15 cellular contexts compared by ENCODE assay signal in genomic region chr17:30580916-30581315, GRCh38.
DNase-seq lines count a peak whose midpoint lies in the region; ATAC-seq and TF ChIP-seq lines count a peak whose summit lies in the region.
"Had no signal": no experiment of that assay in that cellular context is flagged by ENCODE, and none has a peak within 500 bp of the region (broad histone marks: within the 10 kb centered on the region; RNA-seq: fewer than 3 reads in every experiment).

No MANE protein-coding gene starts in this region.

- no peak overlapping the region for H3K4me3 ChIP-seq in choroid plexus epithelial cell (ENCODE audit: low read depth, low read length)
- H3K4me3 ChIP-seq: GM12878, GM23338 had no signal

- no peaks in the 10 kb centered on the region for H3K9me3 Mint-ChIP-seq in HFFc6
- H3K9me3 Mint-ChIP-seq: CD4-positive, alpha-beta T cell; GM23338 had no signal

- H3K27ac Mint-ChIP-seq in HFFc6, result peak overlapping the region; percentile 20; the same call in 1 of the 2 replicates
- H3K27ac Mint-ChIP-seq: B cell; CD4-positive, alpha-beta T cell; GM23338 had no signal

- peaks cover 7% of the 10 kb centered on the region; the same call in 1 of the 2 replicates for H3K36me3 Mint-ChIP-seq in HFFc6 (ENCODE audit: low read depth)

- peaks cover 12% of the 10 kb centered on the region for H3K27me3 Mint-ChIP-seq in HFFc6 (ENCODE audit: insufficient read depth)
- H3K27me3 Mint-ChIP-seq: CD4-positive, alpha-beta T cell had no signal

- DNase-seq in DMS 273 (lab: John Stamatoyannopoulos, UW; ENCODE audit: unreplicated experiment) (peak; percentile 20), DMS 273 treated with DMSO at 0.1 percent for 48 hours (lab: John Stamatoyannopoulos, UW) (no peak), HFFc6 (peak; percentile 43), choroid plexus epithelial cell (ENCODE audit: low read depth) (peak; percentile 27), iris pigment epithelial cell (ENCODE audit: low read depth) (peak; percentile 31), OCI-M1 (lab: John Stamatoyannopoulos, UW) (no peak)
- DNase-seq: C1 segment of cervical spinal cord; CD4-positive, alpha-beta T cell; H7 had no signal

- no peak for ATAC-seq in GM21526 (IDR thresholded peaks at IDR 0.05; ENCODE audit: low FRiP score, unreplicated experiment)
- ATAC-seq in activated CD4-positive, CD25-positive, alpha-beta regulatory T cell treated with anti-CD3 and anti-CD28 coated beads, Interleukin-2, amount 50 U/mL, for 24 hours, result no peak
- ATAC-seq: GM12878, GM23338, HepG2 had no signal

- peaks cover 33% of the 10 kb centered on the region for H3K4me1 Mint-ChIP-seq in HFFc6 (ENCODE audit: low read depth)
- H3K4me1 Mint-ChIP-seq: B cell had no signal

- no peak overlapping the region for H3K4me3 Mint-ChIP-seq in HFFc6
- H3K4me3 Mint-ChIP-seq: B cell; CD4-positive, alpha-beta T cell; GM23338 had no signal

- TF ChIP-seq CTCF in HFFc6 (IDR thresholded peaks at IDR 0.05) (no peak), choroid plexus epithelial cell (conservative IDR thresholded peaks at IDR 0.05; ENCODE audit: low read depth, low read length) (no peak)

Comparison
In these comparisons a context has a peak if more than half of its experiments do, and no peak if none do; other contexts are left out.
1. DNase-seq: peak in DMS 273 (single experiment), HFFc6 (single experiment), choroid plexus epithelial cell (single experiment) and iris pigment epithelial cell (single experiment); none in DMS 273 treated with DMSO at 0.1 percent for 48 hours (single experiment) and OCI-M1 (single experiment).